ENCODE assay signal across 35 cellular contexts in genomic region chr1:42477775-42478174, GRCh38. TPM values are rescaled to one million over a fixed set of nuclear protein-coding genes. Genes with fewer than 3 reads are reported as not detected.
"Had no signal": no experiment of that assay in that cellular context is flagged by ENCODE, and none has a peak within 500 bp of the region (broad histone marks: within the 10 kb centered on the region; RNA-seq: fewer than 3 reads in every experiment).

No MANE protein-coding gene starts in this region.

- H3K4me3 ChIP-seq: MG63 had no signal

- H3K27ac ChIP-seq: KMS-11 had no signal

- H3K36me3 ChIP-seq: MG63 had no signal

- DNase-seq: Karpas-422, Kasumi-1, KG1, MG63, MM.1S, MV-4-11, NCI-H1048, NCI-H1092, NCI-H1092 treated with DMSO at 0.1 percent for 48 hours, NCI-H1105, NCI-H1105 treated with DMSO at 0.1 percent for 48 hours, NCI-H1417, NCI-H1417 treated with DMSO at 0.1 percent for 48 hours, NCI-H1436, NCI-H1436 treated with DMSO at 0.1 percent for 48 hours, NCI-H146, NCI-H1694, NCI-H1694 treated with DMSO at 0.1 percent for 48 hours, NCI-H187, NCI-H187 treated with DMSO at 0.1 percent for 48 hours, NCI-H1930, NCI-H2029, NCI-H2029 treated with DMSO at 0.1 percent for 48 hours, NCI-H2081, NCI-H2081 treated with DMSO at 0.1 percent for 48 hours, NCI-H2107, NCI-H2171, NCI-H2171 treated with DMSO at 0.1 percent for 48 hours, NCI-H2227 treated with DMSO at 0.1 percent for 48 hours, NCI-H226, NCI-H345, NCI-H446, NCI-H446 treated with DMSO at 0.1 percent for 48 hours had no signal

- H3K9me3 ChIP-seq: MG63 had no signal

RNA-seq across cellular contexts. Expression of gene ZMYND12, which starts 22.0 kb away (rescaled TPM):
- total RNA-seq: LHCN-M2 had no signal
